In the genomic region with DNA sequence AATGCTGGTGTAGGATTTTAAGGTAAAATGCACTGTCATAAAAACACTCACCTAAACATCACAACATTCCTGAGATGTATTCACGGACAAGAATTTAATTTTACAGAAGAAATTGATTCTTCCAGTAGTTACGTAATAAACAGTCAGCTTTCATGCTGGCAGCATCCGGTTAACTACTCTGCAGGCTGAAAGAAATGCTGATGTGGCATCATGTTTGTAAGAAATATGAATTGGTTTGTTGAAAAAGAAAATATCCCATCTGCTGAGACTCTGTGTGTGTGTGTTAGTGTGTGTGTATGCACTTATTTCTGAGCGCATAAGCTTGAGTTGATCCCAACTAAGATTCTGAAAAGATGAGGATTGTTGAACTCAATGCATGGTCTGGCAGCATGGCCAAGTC, we compare ENCODE assay signal across 18 cellular contexts.
"Had no signal": no experiment of that assay in that cellular context is flagged by ENCODE, and none has a peak within 500 bp of the region (broad histone marks: within the 10 kb centered on the region; RNA-seq: fewer than 3 reads in every experiment).

No MANE protein-coding gene starts in this region.

- H3K36me3 ChIP-seq: adrenal gland, sigmoid colon, tibial nerve, uterus had no signal

- H3K27me3 ChIP-seq: adrenal gland, body of pancreas, sigmoid colon, tibial nerve, uterus had no signal

- H3K27ac ChIP-seq: adrenal gland, body of pancreas, epithelial cell of prostate, psoas muscle, sigmoid colon, tibial nerve, uterus had no signal

- H3K4me3 ChIP-seq: adrenal gland, body of pancreas, psoas muscle, sigmoid colon, tibial nerve, uterus had no signal

- DNase-seq: activated B cell treated with CpG ODN at 0.5 μM for 24 hours; activated CD4-positive, alpha-beta T cell treated with anti-CD3 and anti-CD28 coated beads for 48 hours; activated CD8-positive, alpha-beta T cell treated with anti-CD3 and anti-CD28 coated beads for 36 hours; activated effector memory CD4-positive, alpha-beta T cell treated with Interleukin-2 at 50 U/mL for 16 hours; activated naive CD4-positive, alpha-beta T cell treated with anti-CD3 and anti-CD28 coated beads, Interleukin-2, amount 50 U/mL, for 16 hours; activated T-cell treated with anti-CD3 and anti-CD28 coated beads, Interleukin-2, amount 50 U/mL, for 4 hours; adrenal gland; body of pancreas; central memory CD4-positive, alpha-beta T cell; glutamatergic neuron; psoas muscle; sigmoid colon; stimulated activated CD4-positive, alpha-beta T cell treated with anti-CD3 and anti-CD28 coated beads, Interleukin-2, amount 100 ng/mL, for 48 hours; stimulated activated naive B cell treated with anti-CD40 and anti-IgM and Interleukin-4, amounts not matched to agents 10 μg/mL and 1 μg/mL and 100 μg/mL, for 72 hours; T-helper 2 cell; uterus had no signal

- H3K4me1 ChIP-seq: adrenal gland, body of pancreas, psoas muscle, sigmoid colon, tibial nerve, uterus had no signal

- H3K9me3 ChIP-seq: adrenal gland, body of pancreas, psoas muscle, sigmoid colon, tibial nerve, uterus had no signal

- ATAC-seq: activated CD8-positive, alpha-beta T cell treated with anti-CD3 and anti-CD28 coated beads for 36 hours; activated T-cell treated with anti-CD3 and anti-CD28 coated beads, Interleukin-2, amount 50 U/mL, for 4 hours; body of pancreas; psoas muscle; stimulated activated naive B cell treated with anti-CD40 and anti-IgM and Interleukin-4, amounts not matched to agents 10 μg/mL and 1 μg/mL and 100 μg/mL, for 72 hours had no signal
